In the genomic region with DNA sequence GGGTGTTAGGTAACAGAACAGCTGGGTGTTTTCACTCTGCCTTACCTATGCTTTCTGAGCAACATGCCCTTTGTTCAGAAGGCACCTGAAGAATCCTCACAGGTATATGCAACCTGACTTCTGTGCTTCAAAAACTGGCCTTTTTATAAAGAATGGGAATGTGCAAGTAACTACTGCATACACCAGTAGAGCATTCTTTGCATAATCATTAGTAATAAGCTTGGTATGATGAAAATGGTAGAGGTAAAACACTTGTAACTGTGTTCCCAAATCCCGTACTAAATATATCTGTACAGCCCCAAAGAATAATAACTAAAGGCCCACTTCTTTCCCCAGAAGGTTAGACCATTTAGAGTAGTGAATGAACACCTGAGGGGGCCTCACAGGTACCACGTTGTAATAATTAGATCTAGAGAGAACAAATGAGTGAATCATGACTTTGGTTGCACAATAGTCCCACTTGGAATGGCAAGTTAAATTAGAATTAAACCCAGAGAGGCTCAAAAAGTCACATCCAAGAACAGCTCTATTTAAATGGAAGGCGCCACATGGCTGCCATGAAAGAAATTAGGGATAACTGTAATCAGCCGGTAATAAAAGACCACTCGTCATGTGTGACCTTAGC, we compare ENCODE assay signal across 31 cellular contexts.
A peak's percentile ranks its signal among the peaks of the same experiment; 100 is the strongest.
DNase-seq lines count a peak whose midpoint lies in the region; ATAC-seq and TF ChIP-seq lines count a peak whose summit lies in the region.
"Had no signal": no experiment of that assay in that cellular context is flagged by ENCODE, and none has a peak within 500 bp of the region (broad histone marks: within the 10 kb centered on the region; RNA-seq: fewer than 3 reads in every experiment).

No MANE protein-coding gene starts in this region.

- intact Hi-C loops in natural killer cell (cut with micrococcal nuclease): no loop called here
- intact Hi-C loops in mammary epithelial cell (cut with micrococcal nuclease): loop anchor here (5.0 to 10.0 kb wide), 3 partner anchors 417 to 1494 kb away; no protein-coding TSS in a partner anchor

- no peaks in the 10 kb centered on the region for H3K36me3 ChIP-seq in mammary epithelial cell (ENCODE audit: insufficient read depth, low read length)
- H3K36me3 ChIP-seq: neural progenitor cell, Peyer's patch, upper lobe of left lung had no signal

- no peaks in the 10 kb centered on the region for H3K9me3 ChIP-seq in mammary epithelial cell (replicated peaks; ENCODE audit: insufficient read depth, low read length)
- H3K9me3 ChIP-seq: A549, Peyer's patch, upper lobe of left lung had no signal

- H3K4me3 ChIP-seq in mammary epithelial cell (replicated peaks in 1 of 3; ENCODE audit: insufficient read depth in 1 of 3, low read depth in 2 of 3, low read length in 3 of 3) (no peak overlapping the region), fibroblast of mammary gland (ENCODE audit: control insufficient read depth, low read depth, low read length) (no peak overlapping the region)
- H3K4me3 ChIP-seq: A549, lung, neural progenitor cell, Peyer's patch, upper lobe of left lung had no signal

- H3K9ac ChIP-seq in mammary epithelial cell (ENCODE audit: insufficient read depth, low read length): no peak overlapping the region
- H3K9ac ChIP-seq: neural progenitor cell had no signal

- H3K9me3 Mint-ChIP-seq in natural killer cell: no peaks in the 10 kb centered on the region
- no peaks in the 10 kb centered on the region for H3K9me3 Mint-ChIP-seq in natural killer cell treated with Interleukin-12 subunit alpha and Interleukin-12 subunit beta and Interleukin-15 and Interleukin-18, amount 100 ng/mL, for 72 hours
- peaks cover 3% of the 10 kb centered on the region for H3K9me3 Mint-ChIP-seq in type B pancreatic cell
- H3K9me3 Mint-ChIP-seq: activated CD4-positive, alpha-beta T cell treated with anti-CD3 and anti-CD28 coated beads, Interleukin-2, amount 10 ng/mL, durations not matched to agents 7 days and 5 days; activated T-cell treated with anti-CD3 and anti-CD28 coated beads, Interleukin-2, amount 50 U/mL, for 4 hours; neural progenitor cell; stimulated activated effector memory CD8-positive, alpha-beta T cell treated with anti-CD3 and anti-CD28 coated beads, Interleukin-12 subunit alpha, Interleukin-12 subunit beta, amount 100 ng/mL, for 72 hours; WTC11 had no signal

- no peaks in the 10 kb centered on the region for H4K20me1 ChIP-seq in mammary epithelial cell (ENCODE audit: insufficient read depth, low read length)

- no peak overlapping the region for H3K4me2 ChIP-seq in mammary epithelial cell (ENCODE audit: insufficient read depth, low read depth, low read length)
- H3K4me2 ChIP-seq: A549, neural progenitor cell had no signal

- no peak for DNase-seq in natural killer cell
- DNase-seq in natural killer cell treated with Interleukin-12 subunit alpha and Interleukin-12 subunit beta and Interleukin-15 and Interleukin-18, amount 100 ng/mL, for 72 hours (ENCODE audit: low spot score): no peak
- peak; percentile 56 for DNase-seq in mammary epithelial cell
- peak; percentile 15 for DNase-seq in fibroblast of mammary gland (ENCODE audit: low read depth)
- no peak for DNase-seq in type B pancreatic cell (ENCODE audit: extremely low spot score, unreplicated experiment)
- no peak for DNase-seq in cerebellum (ENCODE audit: low spot score)
- DNase-seq in NCI-H226: no peak
- DNase-seq in omental fat pad (ENCODE audit: low spot score): no peak
- DNase-seq: activated CD4-positive, alpha-beta T cell treated with anti-CD3 and anti-CD28 coated beads, Interleukin-2, amount 10 ng/mL, durations not matched to agents 7 days and 5 days; activated gamma-delta T cell treated with Interleukin-2 at 50 U/mL for 16 hours; activated T-cell treated with anti-CD3 and anti-CD28 coated beads, Interleukin-2, amount 50 U/mL, for 4 hours; COR-L47; DMS79 treated with DMSO at 0.1 percent for 48 hours; glutamatergic neuron; H7; MV-4-11; NCI-H1694; NCI-H2171 treated with DMSO at 0.1 percent for 48 hours; Peyer's patch; posterior cingulate gyrus; SIG-M5; stimulated activated CD4-positive, alpha-beta T cell treated with anti-CD3 and anti-CD28 coated beads, Interleukin-4, amount 100 ng/mL, for 24 hours; substantia nigra; SW 1271; upper lobe of left lung had no signal

- in situ Hi-C loops in mammary epithelial cell (cut with MboI; ENCODE audit: low sequenced_read_pairs in 2 of 2): loop anchor here (25.0 kb wide), 4 partner anchors 308 to 658 kb away; partner anchors contain the start of gene KLF5 (in 1 of the 2)

- CTCF ChIA-PET in mammary epithelial cell (lab: Charles Lee; ENCODE audit: low non-redundant PET): no interaction called here

- H3K4me3 Mint-ChIP-seq in natural killer cell: no peak overlapping the region
- H3K4me3 Mint-ChIP-seq in natural killer cell treated with Interleukin-12 subunit alpha and Interleukin-12 subunit beta and Interleukin-15 and Interleukin-18, amount 100 ng/mL, for 72 hours: no peak overlapping the region
- no peak overlapping the region for H3K4me3 Mint-ChIP-seq in type B pancreatic cell
- H3K4me3 Mint-ChIP-seq: activated CD4-positive, alpha-beta T cell treated with anti-CD3 and anti-CD28 coated beads, Interleukin-2, amount 10 ng/mL, durations not matched to agents 7 days and 5 days; activated T-cell treated with anti-CD3 and anti-CD28 coated beads, Interleukin-2, amount 50 U/mL, for 4 hours; neural progenitor cell; stimulated activated effector memory CD8-positive, alpha-beta T cell treated with anti-CD3 and anti-CD28 coated beads, Interleukin-12 subunit alpha, Interleukin-12 subunit beta, amount 100 ng/mL, for 72 hours; WTC11 had no signal

- H3K36me3 Mint-ChIP-seq in natural killer cell: no peaks in the 10 kb centered on the region
- H3K36me3 Mint-ChIP-seq in natural killer cell treated with Interleukin-12 subunit alpha and Interleukin-12 subunit beta and Interleukin-15 and Interleukin-18, amount 100 ng/mL, for 72 hours: no peaks in the 10 kb centered on the region
- peaks cover 16% of the 10 kb centered on the region for H3K36me3 Mint-ChIP-seq in type B pancreatic cell
- H3K36me3 Mint-ChIP-seq: stimulated activated effector memory CD8-positive, alpha-beta T cell treated with anti-CD3 and anti-CD28 coated beads, Interleukin-12 subunit alpha, Interleukin-12 subunit beta, amount 100 ng/mL, for 72 hours; WTC11 had no signal

- no TSS peak for BruUV-seq in mammary epithelial cell (replicated peaks; lab: Mats Ljungman, UMichigan)

- peak overlapping the region; percentile 3 for H3K27ac ChIP-seq in mammary epithelial cell (ENCODE audit: insufficient read depth, low read depth, low read length)
- H3K27ac ChIP-seq: A549, neural progenitor cell, Peyer's patch, upper lobe of left lung had no signal

- H3K27me3 ChIP-seq in mammary epithelial cell (ENCODE audit: insufficient read depth, low read length): no peaks in the 10 kb centered on the region
- H3K27me3 ChIP-seq: neural progenitor cell, Peyer's patch, upper lobe of left lung had no signal

- dilution Hi-C loops in mammary epithelial cell (cut with HindIII; ENCODE audit: low sequenced_read_pairs): no loop called here

- TF ChIP-seq CTCF in natural killer cell (IDR thresholded peaks at IDR 0.05): no peak
- no peak for TF ChIP-seq CTCF in mammary epithelial cell (conservative IDR thresholded peaks at IDR 0.05 in 1 of 2, IDR thresholded peaks at IDR 0.05 in 1 of 2; ENCODE audit: extremely low read depth in 1 of 2, insufficient read depth in 1 of 2, low read depth in 1 of 2, low read length in 2 of 2)
- TF ChIP-seq CTCF in fibroblast of mammary gland (conservative IDR thresholded peaks at IDR 0.05; ENCODE audit: control insufficient read depth, insufficient read depth, low read depth, low read length): no peak
- TF ChIP-seq CTCF in type B pancreatic cell (conservative IDR thresholded peaks at IDR 0.05): no peak
- no peak for TF ChIP-seq CTCF in omental fat pad (IDR thresholded peaks at IDR 0.05)

- H3K27me3 Mint-ChIP-seq in natural killer cell (ENCODE audit: low read depth in 2 of 2) (no peaks in the 10 kb centered on the region), type B pancreatic cell (no peaks in the 10 kb centered on the region)
- no peaks in the 10 kb centered on the region for H3K27me3 Mint-ChIP-seq in natural killer cell treated with Interleukin-12 subunit alpha and Interleukin-12 subunit beta and Interleukin-15 and Interleukin-18, amount 100 ng/mL, for 72 hours
- H3K27me3 Mint-ChIP-seq: activated CD4-positive, alpha-beta T cell treated with anti-CD3 and anti-CD28 coated beads, Interleukin-2, amount 10 ng/mL, durations not matched to agents 7 days and 5 days had no signal

- H2AFZ ChIP-seq in mammary epithelial cell (ENCODE audit: low read depth, low read length): no peak overlapping the region
- H2AFZ ChIP-seq: neural progenitor cell had no signal

- H3K27ac Mint-ChIP-seq in natural killer cell (peak overlapping the region; percentile 57 to 58), type B pancreatic cell (peak overlapping the region; percentile 34)
- no peak overlapping the region for H3K27ac Mint-ChIP-seq in natural killer cell treated with Interleukin-12 subunit alpha and Interleukin-12 subunit beta and Interleukin-15 and Interleukin-18, amount 100 ng/mL, for 72 hours
- H3K27ac Mint-ChIP-seq: activated CD4-positive, alpha-beta T cell treated with anti-CD3 and anti-CD28 coated beads, Interleukin-2, amount 10 ng/mL, durations not matched to agents 7 days and 5 days; neural progenitor cell; stimulated activated effector memory CD8-positive, alpha-beta T cell treated with anti-CD3 and anti-CD28 coated beads, Interleukin-12 subunit alpha, Interleukin-12 subunit beta, amount 100 ng/mL, for 72 hours had no signal

- no peak for ATAC-seq in natural killer cell
- no peak for ATAC-seq in natural killer cell treated with Interleukin-12 subunit alpha and Interleukin-12 subunit beta and Interleukin-15 and Interleukin-18, amount 100 ng/mL, for 72 hours
- ATAC-seq in omental fat pad (ENCODE audit: low FRiP score): no peak
- ATAC-seq: A549; activated T-cell treated with anti-CD3 and anti-CD28 coated beads, Interleukin-2, amount 50 U/mL, for 4 hours; sciatic nerve; stimulated activated effector memory CD8-positive, alpha-beta T cell treated with anti-CD3 and anti-CD28 coated beads, Interleukin-12 subunit alpha, Interleukin-12 subunit beta, amount 100 ng/mL, for 72 hours; WTC11 had no signal

- peaks cover 3% of the 10 kb centered on the region for H3K79me2 ChIP-seq in mammary epithelial cell (ENCODE audit: insufficient read depth, low read length)

- H3K4me1 Mint-ChIP-seq in natural killer cell (peaks cover 46 to 56% of the 10 kb centered on the region in 2 donors), type B pancreatic cell (ENCODE audit: unreplicated experiment) (peaks cover 10% of the 10 kb centered on the region)
- peaks cover 29 to 48% of the 10 kb centered on the region in 2 donors for H3K4me1 Mint-ChIP-seq in natural killer cell treated with Interleukin-12 subunit alpha and Interleukin-12 subunit beta and Interleukin-15 and Interleukin-18, amount 100 ng/mL, for 72 hours (ENCODE audit: low read depth in 2 of 2)

- WGBS in mammary epithelial cell (ENCODE audit: low coverage, missing lambda C conversion rate): 67% methylated on average over 5 of the region's 5 CpGs

- peaks cover 33% of the 10 kb centered on the region for H3K4me1 ChIP-seq in mammary epithelial cell (ENCODE audit: insufficient read depth, low read length)
- H3K4me1 ChIP-seq: neural progenitor cell had no signal

Comparison
In these comparisons a context has a peak if more than half of its experiments do, and no peak if none do; other contexts are left out.
1. H3K27ac Mint-ChIP-seq: peak in natural killer cell (2 of 2) and type B pancreatic cell (single experiment); none in natural killer cell treated with Interleukin-12 subunit alpha and Interleukin-12 subunit beta and Interleukin-15 and Interleukin-18, amount 100 ng/mL, for 72 hours (0 of 2).
2. DNase-seq: peak in mammary epithelial cell (single experiment) and fibroblast of mammary gland (single experiment); none in natural killer cell (single experiment), natural killer cell treated with Interleukin-12 subunit alpha and Interleukin-12 subunit beta and Interleukin-15 and Interleukin-18, amount 100 ng/mL, for 72 hours (single experiment), type B pancreatic cell (single experiment), cerebellum (single experiment), NCI-H226 (single experiment) and omental fat pad (single experiment).